Comparison of ENCODE assay signal across 9 cellular contexts in the genomic region with DNA sequence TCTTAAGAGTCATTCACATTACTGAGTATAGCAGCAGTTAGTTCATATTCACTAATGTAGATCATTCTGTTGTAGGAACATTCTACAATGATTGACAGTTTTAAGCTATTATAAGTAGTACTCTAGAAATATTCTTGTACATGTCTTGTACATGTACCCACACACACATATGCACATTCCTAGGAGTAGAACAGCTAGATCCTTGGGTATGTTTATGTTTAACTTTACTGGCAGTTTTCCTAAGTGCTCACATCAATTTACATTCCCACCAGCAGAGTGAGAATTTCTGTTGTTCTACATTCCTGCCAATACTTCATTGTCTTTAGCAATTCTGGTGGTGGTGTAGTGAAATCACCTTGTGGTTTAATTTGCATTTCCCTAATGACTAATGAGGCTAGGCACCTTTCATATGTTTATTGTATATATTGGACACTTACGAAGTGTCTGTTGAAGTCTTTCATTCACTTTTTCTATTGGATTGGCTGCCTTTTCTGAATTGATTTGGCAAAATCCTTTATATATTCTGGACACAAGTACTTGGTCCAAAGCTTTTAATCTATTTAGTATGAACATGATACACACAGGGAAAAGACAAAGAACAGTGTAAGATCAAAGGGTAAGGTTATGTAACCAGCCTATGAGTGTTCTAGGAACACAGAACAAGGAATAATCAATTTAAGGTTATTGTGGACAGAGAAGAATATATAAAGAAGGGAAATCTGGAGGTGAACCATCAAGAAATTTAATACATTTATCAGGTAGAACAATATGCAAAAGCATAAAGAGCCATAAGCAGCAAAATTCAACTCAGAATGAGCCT.
DNase-seq lines count a peak whose midpoint lies in the region; ATAC-seq and TF ChIP-seq lines count a peak whose summit lies in the region.
"Had no signal": no experiment of that assay in that cellular context is flagged by ENCODE, and none has a peak within 500 bp of the region (broad histone marks: within the 10 kb centered on the region; RNA-seq: fewer than 3 reads in every experiment).

No MANE protein-coding gene starts in this region.

- CTCF ChIA-PET in Calu3 (lab: Charles Lee): interaction anchor here (0.7 kb wide), 1 partner anchor 16 kb away, joined by 3 read pairs; no protein-coding TSS in a partner anchor

- H3K9me3 Mint-ChIP-seq in Calu3 (ENCODE audit: low read depth, unreplicated experiment): peaks cover 2% of the 10 kb centered on the region
- H3K9me3 Mint-ChIP-seq in T-helper 2 cell treated with Interferon-gamma antibody and Interleukin-4, amounts not matched to agents 5 μg/mL and 100 μg/mL, for 36 hours: no peaks in the 10 kb centered on the region

- no TSS peak for BruUV-seq in Calu3 (replicated peaks; lab: Mats Ljungman, UMichigan)

- H3K27ac Mint-ChIP-seq in Calu3 (ENCODE audit: unreplicated experiment): no peak overlapping the region
- H3K27ac Mint-ChIP-seq in T-helper 2 cell treated with Interferon-gamma antibody and Interleukin-4, amounts not matched to agents 5 μg/mL and 100 μg/mL, for 36 hours: no peak overlapping the region

- H3K36me3 Mint-ChIP-seq in Calu3 (ENCODE audit: insufficient read depth, unreplicated experiment): no peaks in the 10 kb centered on the region
- H3K36me3 Mint-ChIP-seq in T-helper 2 cell treated with Interferon-gamma antibody and Interleukin-4, amounts not matched to agents 5 μg/mL and 100 μg/mL, for 36 hours (ENCODE audit: low read depth): peaks cover 8% of the 10 kb centered on the region

- no peak for TF ChIP-seq CTCF in Calu3 (IDR thresholded peaks at IDR 0.05; ENCODE audit: unreplicated experiment)

- no peaks in the 10 kb centered on the region for H3K27me3 Mint-ChIP-seq in Calu3 (ENCODE audit: unreplicated experiment)
- H3K27me3 Mint-ChIP-seq in T-helper 2 cell treated with Interferon-gamma antibody and Interleukin-4, amounts not matched to agents 5 μg/mL and 100 μg/mL, for 36 hours (ENCODE audit: low read depth): no peaks in the 10 kb centered on the region

- H3K4me1 Mint-ChIP-seq in Calu3 (ENCODE audit: low read depth, unreplicated experiment): peaks cover 23% of the 10 kb centered on the region
- H3K4me1 Mint-ChIP-seq in T-helper 2 cell treated with Interferon-gamma antibody and Interleukin-4, amounts not matched to agents 5 μg/mL and 100 μg/mL, for 36 hours (ENCODE audit: low read depth): peaks cover 65% of the 10 kb centered on the region

- peak; percentile 20 for DNase-seq in fibroblast of the conjunctiva (ENCODE audit: low read depth)
- DNase-seq in Calu3: no peak
- no peak for DNase-seq in NCI-H1105 treated with DMSO at 0.1 percent for 48 hours (lab: John Stamatoyannopoulos, UW)
- no peak for DNase-seq in mesenteric fat pad (ENCODE audit: low spot score)
- DNase-seq in T-helper 2 cell treated with Interferon-gamma antibody and Interleukin-4, amounts not matched to agents 5 μg/mL and 100 μg/mL, for 36 hours (ENCODE audit: low spot score): no peak
- DNase-seq: left ventricle myocardium superior had no signal

- ATAC-seq in GM18499 (IDR thresholded peaks at IDR 0.05; ENCODE audit: insufficient read depth, unreplicated experiment): peak; percentile 61
- ATAC-seq in GM21619 (IDR thresholded peaks at IDR 0.05; ENCODE audit: unreplicated experiment): peak; percentile 93
- peak; percentile 71 for ATAC-seq in HG03521 (IDR thresholded peaks at IDR 0.05; ENCODE audit: unreplicated experiment)
- ATAC-seq: left ventricle myocardium superior had no signal

- intact Hi-C loops in Calu3 (cut with micrococcal nuclease; ENCODE audit: unreplicated experiment): no loop called here

- H3K4me3 Mint-ChIP-seq in Calu3 (ENCODE audit: low read depth, unreplicated experiment): no peak overlapping the region
- H3K4me3 Mint-ChIP-seq in T-helper 2 cell treated with Interferon-gamma antibody and Interleukin-4, amounts not matched to agents 5 μg/mL and 100 μg/mL, for 36 hours: no peak overlapping the region
